19 cellular contexts compared by ENCODE assay signal in genomic region chr12:115182239-115182638, GRCh38.
DNase-seq lines count a peak whose midpoint lies in the region; ATAC-seq and TF ChIP-seq lines count a peak whose summit lies in the region.
"Had no signal": no experiment of that assay in that cellular context is flagged by ENCODE, and none has a peak within 500 bp of the region (broad histone marks: within the 10 kb centered on the region; RNA-seq: fewer than 3 reads in every experiment).

No MANE protein-coding gene starts in this region.

- H3K27ac ChIP-seq in GM23338 (ENCODE audit: low read depth) (no peak overlapping the region), trophoblast cell (ENCODE audit: low read depth, low read length) (no peak overlapping the region)
- H3K27ac ChIP-seq: A549 had no signal

- H3K4me3 ChIP-seq in GM23338: no peak overlapping the region
- no peak overlapping the region for H3K4me3 ChIP-seq in trophoblast cell (ENCODE audit: low read depth, low read length)
- H3K4me3 ChIP-seq: A549 had no signal

- H3K4me2 ChIP-seq in GM23338 (no peak overlapping the region), trophoblast cell (ENCODE audit: low read length) (no peak overlapping the region)
- H3K4me2 ChIP-seq: A549 had no signal

- no peaks in the 10 kb centered on the region for H3K27me3 ChIP-seq in GM23338 (ENCODE audit: insufficient read depth)
- no peaks in the 10 kb centered on the region for H3K27me3 ChIP-seq in trophoblast cell (ENCODE audit: insufficient read depth, low read length)

- no peak for TF ChIP-seq CTCF in GM23338 (conservative IDR thresholded peaks at IDR 0.05; ENCODE audit: low read depth in 2 of 2)

- H3K4me1 ChIP-seq in GM23338 (ENCODE audit: insufficient read depth) (no peaks in the 10 kb centered on the region), trophoblast cell (ENCODE audit: control insufficient read depth in 1 of 2, insufficient read depth in 2 of 2, low read length in 2 of 2) (peaks cover 2 to 3% of the 10 kb centered on the region in 2 experiments)
- H3K4me1 ChIP-seq: A549 had no signal

- H3K18ac ChIP-seq in trophoblast cell (ENCODE audit: low read length): no peak overlapping the region

- H3K36me3 ChIP-seq in GM23338 (ENCODE audit: insufficient read depth) (no peaks in the 10 kb centered on the region), trophoblast cell (ENCODE audit: control insufficient read depth in 1 of 2, insufficient read depth in 2 of 2, low read length in 2 of 2) (no peaks in the 10 kb centered on the region)

- no peak overlapping the region for H3K23ac ChIP-seq in trophoblast cell (ENCODE audit: low read length)

- no peak overlapping the region for H4K8ac ChIP-seq in trophoblast cell (ENCODE audit: low read depth, low read length)

- H3K79me2 ChIP-seq in GM23338 (replicated peaks; ENCODE audit: insufficient read depth) (no peaks in the 10 kb centered on the region), trophoblast cell (ENCODE audit: control insufficient read depth, insufficient read depth, low read length, poor library complexity) (no peaks in the 10 kb centered on the region)

- H3F3A ChIP-seq in GM23338 (replicated peaks; ENCODE audit: low read depth): no peaks in the 10 kb centered on the region

- peaks cover 10% of the 10 kb centered on the region; the same call in 1 of the 2 replicates for H3K9me2 ChIP-seq in GM23338 (ENCODE audit: insufficient read depth)

- no peaks in the 10 kb centered on the region for H3K36me3 Mint-ChIP-seq in GM23338 (ENCODE audit: low read depth)
- H3K36me3 Mint-ChIP-seq: CD4-positive, alpha-beta memory T cell had no signal

- no peak overlapping the region for H2BK5ac ChIP-seq in trophoblast cell (ENCODE audit: low read depth, low read length, poor library complexity)

- H3K4me3 Mint-ChIP-seq in GM23338: no peak overlapping the region
- H3K4me3 Mint-ChIP-seq: CD4-positive, alpha-beta memory T cell; H9; HFFc6 had no signal

- in situ Hi-C loops in SK-MEL-5 (cut with HindIII; ENCODE audit: low pct_unique_long_range_greater_than_20kb, low sequenced_read_pairs): no loop called here

- no peak for DNase-seq in GM23338 (ENCODE audit: low spot score)
- DNase-seq in SK-MEL-5 (ENCODE audit: low read depth, low spot score): peak; percentile 6
- DNase-seq in islet precursor cell: peak; percentile 49
- DNase-seq in trophoblast cell: no peak
- DNase-seq in anterior cingulate cortex (lab: John Stamatoyannopoulos, UW): no peak
- DNase-seq: 8988T; ACHN; C1 segment of cervical spinal cord; Calu3; CD4-positive, alpha-beta memory T cell; COR-L47; DMS53; DND-41; H9; HFFc6 had no signal

- H4K12ac ChIP-seq in trophoblast cell (ENCODE audit: low read depth, low read length): no peak overlapping the region

- no peak overlapping the region for H4K91ac ChIP-seq in trophoblast cell (ENCODE audit: low read depth, low read length)

- no peaks in the 10 kb centered on the region for H3K4me1 Mint-ChIP-seq in GM23338
- H3K4me1 Mint-ChIP-seq: CD4-positive, alpha-beta memory T cell; H9 had no signal

- H3K27ac Mint-ChIP-seq in GM23338: no peak overlapping the region
- H3K27ac Mint-ChIP-seq: CD4-positive, alpha-beta memory T cell; H9; HFFc6 had no signal

- H3K9me3 ChIP-seq in trophoblast cell (ENCODE audit: insufficient read depth, low read depth, low read length): no peaks in the 10 kb centered on the region

- H3K4ac ChIP-seq in trophoblast cell (ENCODE audit: low read depth, low read length): no peak overlapping the region

- H2AK5ac ChIP-seq in trophoblast cell (ENCODE audit: low read length): no peak overlapping the region

- peak overlapping the region; percentile 75 for H2BK12ac ChIP-seq in trophoblast cell (ENCODE audit: low read length)

- no peaks in the 10 kb centered on the region; the same call in 2 of the 3 replicates for H3K9me3 Mint-ChIP-seq in GM23338
- H3K9me3 Mint-ChIP-seq: HFFc6 had no signal

- H4K20me1 ChIP-seq in GM23338 (replicated peaks; ENCODE audit: insufficient read depth): no peaks in the 10 kb centered on the region

- WGBS in trophoblast cell (ENCODE audit: extremely low coverage, insufficient coverage, insufficient read length): no CpG with 5 or more reads among the region's 8 CpGs

- H3K27me3 Mint-ChIP-seq in GM23338 (ENCODE audit: insufficient read depth, low read depth, poor library complexity): no peaks in the 10 kb centered on the region
- H3K27me3 Mint-ChIP-seq: CD4-positive, alpha-beta memory T cell had no signal

- no peak overlapping the region for H3K14ac ChIP-seq in trophoblast cell (ENCODE audit: low read length)

- H3K9ac ChIP-seq in trophoblast cell (ENCODE audit: low read length): no peak overlapping the region

- H3K79me1 ChIP-seq in trophoblast cell (ENCODE audit: low read length): no peaks in the 10 kb centered on the region

- H2BK120ac ChIP-seq in trophoblast cell (ENCODE audit: insufficient read depth, low read length, poor library complexity): no peak overlapping the region

- H2AFZ ChIP-seq in GM23338: 0 out of 2 replicates have a peak overlapping the region, but pooled peaks have one; percentile 52
- H2AFZ ChIP-seq in trophoblast cell (ENCODE audit: insufficient read depth, low read length, poor library complexity): no peak overlapping the region

- ATAC-seq in GM23338 (no peak), GM19467 (IDR thresholded peaks at IDR 0.05; ENCODE audit: unreplicated experiment) (no peak), GM19351 (IDR thresholded peaks at IDR 0.05; ENCODE audit: unreplicated experiment) (no peak)
- ATAC-seq: A549, HCT116 had no signal

TF ChIP-seq in GM23338, 12 proteins besides CTCF, POLR2A, EP300 and RAD21 (continues in another document):
- TF ChIP-seq CREB1 (CRISPR knock-in tag; IDR thresholded peaks at IDR 0.05; ENCODE audit: low read depth) (no peak), JUNB (IDR thresholded peaks at IDR 0.05; ENCODE audit: unreplicated experiment) (no peak), ZNF462 (CRISPR knock-in tag; IDR thresholded peaks at IDR 0.05) (no peak), EZH2phosphoT487 (IDR thresholded peaks at IDR 0.05; ENCODE audit: unreplicated experiment) (no peak)

Comparison
In these comparisons a context has a peak if more than half of its experiments do, and no peak if none do; other contexts are left out.
1. DNase-seq: peak in SK-MEL-5 (single experiment) and islet precursor cell (single experiment); none in GM23338 (single experiment), trophoblast cell (0 of 2) and anterior cingulate cortex (0 of 58).